1 cellular context compared by ENCODE assay signal in the genomic region with DNA sequence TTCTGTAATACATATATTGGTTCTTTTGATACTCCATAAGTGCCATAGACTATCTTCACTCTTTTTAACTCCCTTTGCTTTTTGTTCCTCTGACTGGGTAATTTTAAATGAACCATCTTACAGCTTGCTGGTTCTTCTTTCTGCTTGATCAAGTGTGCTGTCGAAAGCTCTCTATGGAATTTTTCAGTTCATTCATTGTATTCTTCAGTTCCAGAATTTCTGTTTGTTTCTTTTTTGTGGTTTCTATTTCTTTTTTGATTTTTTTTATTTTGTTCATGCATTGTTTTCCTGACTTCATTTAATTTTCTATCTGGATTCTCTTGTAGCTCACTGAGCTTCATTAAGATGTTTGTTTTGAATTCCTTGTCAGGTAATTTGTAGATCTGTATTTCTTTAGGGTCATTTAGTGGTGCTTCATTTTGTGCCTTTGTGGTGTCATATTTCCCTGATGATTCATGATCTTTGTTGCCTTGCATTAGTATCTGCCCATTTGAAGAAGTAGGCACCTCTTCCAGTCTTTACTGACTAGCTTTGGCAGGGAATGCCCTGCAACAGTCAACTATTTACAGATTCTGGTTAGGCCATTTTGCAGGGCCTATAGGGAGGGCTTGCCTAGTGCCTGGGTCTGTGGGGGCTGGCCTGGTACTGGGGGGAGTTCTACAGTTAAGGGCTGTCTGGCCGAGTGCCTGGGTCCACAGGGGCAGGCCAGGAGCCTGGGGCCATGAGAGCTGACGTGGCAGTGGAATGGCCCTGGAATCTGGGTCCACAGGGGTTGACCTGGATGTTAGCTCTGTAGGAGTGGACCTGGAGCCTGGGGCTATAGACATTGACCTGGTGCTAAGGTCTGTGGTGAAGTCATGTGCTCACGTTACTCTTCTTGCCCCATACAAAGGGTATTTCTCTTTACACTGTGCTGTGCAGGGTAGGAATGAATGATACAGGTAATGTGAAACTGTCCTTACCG.
TF ChIP-seq lines count a peak whose summit lies in the region.

No MANE protein-coding gene starts in this region.

TF ChIP-seq in K562, 482 proteins besides CTCF, POLR2A, EP300 and RAD21 (continued from another document):
- TF ChIP-seq, protein P1, sequence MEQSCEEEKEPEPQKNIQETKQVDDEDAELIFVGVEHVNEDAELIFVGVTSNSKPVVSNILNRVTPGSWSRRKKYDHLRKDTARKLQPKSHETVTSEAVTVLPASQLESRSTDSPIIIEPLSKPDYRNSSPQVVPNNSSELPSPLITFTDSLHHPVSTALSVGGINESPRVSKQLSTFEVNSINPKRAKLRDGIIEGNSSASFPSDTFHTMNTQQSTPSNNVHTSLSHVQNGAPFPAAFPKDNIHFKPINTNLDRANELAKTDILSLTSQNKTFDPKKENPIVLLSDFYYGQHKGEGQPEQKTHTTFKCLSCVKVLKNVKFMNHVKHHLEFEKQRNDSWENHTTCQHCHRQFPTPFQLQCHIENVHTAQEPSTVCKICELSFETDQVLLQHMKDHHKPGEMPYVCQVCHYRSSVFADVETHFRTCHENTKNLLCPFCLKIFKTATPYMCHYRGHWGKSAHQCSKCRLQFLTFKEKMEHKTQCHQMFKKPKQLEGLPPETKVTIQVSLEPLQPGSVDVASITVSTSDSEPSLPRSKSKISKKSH (CRISPR knock-in tag; IDR thresholded peaks at IDR 0.05) = 0 out of 2 replicates have a peak, but pooled peaks have one; percentile 75
- no peak for TF ChIP-seq PRMT5 (CRISPR knock-in tag; IDR thresholded peaks at IDR 0.05)
- no peak for TF ChIP-seq YY1 (IDR thresholded peaks at IDR 0.05; ENCODE audit: borderline replicate concordance in 1 of 3, control insufficient read depth in 1 of 3, extremely low read depth in 1 of 3, insufficient read depth in 3 of 3, insufficient read length in 1 of 3, insufficient replicate concordance in 2 of 3, low read depth in 1 of 3, low read length in 2 of 3)
- no peak for TF ChIP-seq ZBTB17 (CRISPR knock-in tag; IDR thresholded peaks at IDR 0.05)
- TF ChIP-seq, protein P2, sequence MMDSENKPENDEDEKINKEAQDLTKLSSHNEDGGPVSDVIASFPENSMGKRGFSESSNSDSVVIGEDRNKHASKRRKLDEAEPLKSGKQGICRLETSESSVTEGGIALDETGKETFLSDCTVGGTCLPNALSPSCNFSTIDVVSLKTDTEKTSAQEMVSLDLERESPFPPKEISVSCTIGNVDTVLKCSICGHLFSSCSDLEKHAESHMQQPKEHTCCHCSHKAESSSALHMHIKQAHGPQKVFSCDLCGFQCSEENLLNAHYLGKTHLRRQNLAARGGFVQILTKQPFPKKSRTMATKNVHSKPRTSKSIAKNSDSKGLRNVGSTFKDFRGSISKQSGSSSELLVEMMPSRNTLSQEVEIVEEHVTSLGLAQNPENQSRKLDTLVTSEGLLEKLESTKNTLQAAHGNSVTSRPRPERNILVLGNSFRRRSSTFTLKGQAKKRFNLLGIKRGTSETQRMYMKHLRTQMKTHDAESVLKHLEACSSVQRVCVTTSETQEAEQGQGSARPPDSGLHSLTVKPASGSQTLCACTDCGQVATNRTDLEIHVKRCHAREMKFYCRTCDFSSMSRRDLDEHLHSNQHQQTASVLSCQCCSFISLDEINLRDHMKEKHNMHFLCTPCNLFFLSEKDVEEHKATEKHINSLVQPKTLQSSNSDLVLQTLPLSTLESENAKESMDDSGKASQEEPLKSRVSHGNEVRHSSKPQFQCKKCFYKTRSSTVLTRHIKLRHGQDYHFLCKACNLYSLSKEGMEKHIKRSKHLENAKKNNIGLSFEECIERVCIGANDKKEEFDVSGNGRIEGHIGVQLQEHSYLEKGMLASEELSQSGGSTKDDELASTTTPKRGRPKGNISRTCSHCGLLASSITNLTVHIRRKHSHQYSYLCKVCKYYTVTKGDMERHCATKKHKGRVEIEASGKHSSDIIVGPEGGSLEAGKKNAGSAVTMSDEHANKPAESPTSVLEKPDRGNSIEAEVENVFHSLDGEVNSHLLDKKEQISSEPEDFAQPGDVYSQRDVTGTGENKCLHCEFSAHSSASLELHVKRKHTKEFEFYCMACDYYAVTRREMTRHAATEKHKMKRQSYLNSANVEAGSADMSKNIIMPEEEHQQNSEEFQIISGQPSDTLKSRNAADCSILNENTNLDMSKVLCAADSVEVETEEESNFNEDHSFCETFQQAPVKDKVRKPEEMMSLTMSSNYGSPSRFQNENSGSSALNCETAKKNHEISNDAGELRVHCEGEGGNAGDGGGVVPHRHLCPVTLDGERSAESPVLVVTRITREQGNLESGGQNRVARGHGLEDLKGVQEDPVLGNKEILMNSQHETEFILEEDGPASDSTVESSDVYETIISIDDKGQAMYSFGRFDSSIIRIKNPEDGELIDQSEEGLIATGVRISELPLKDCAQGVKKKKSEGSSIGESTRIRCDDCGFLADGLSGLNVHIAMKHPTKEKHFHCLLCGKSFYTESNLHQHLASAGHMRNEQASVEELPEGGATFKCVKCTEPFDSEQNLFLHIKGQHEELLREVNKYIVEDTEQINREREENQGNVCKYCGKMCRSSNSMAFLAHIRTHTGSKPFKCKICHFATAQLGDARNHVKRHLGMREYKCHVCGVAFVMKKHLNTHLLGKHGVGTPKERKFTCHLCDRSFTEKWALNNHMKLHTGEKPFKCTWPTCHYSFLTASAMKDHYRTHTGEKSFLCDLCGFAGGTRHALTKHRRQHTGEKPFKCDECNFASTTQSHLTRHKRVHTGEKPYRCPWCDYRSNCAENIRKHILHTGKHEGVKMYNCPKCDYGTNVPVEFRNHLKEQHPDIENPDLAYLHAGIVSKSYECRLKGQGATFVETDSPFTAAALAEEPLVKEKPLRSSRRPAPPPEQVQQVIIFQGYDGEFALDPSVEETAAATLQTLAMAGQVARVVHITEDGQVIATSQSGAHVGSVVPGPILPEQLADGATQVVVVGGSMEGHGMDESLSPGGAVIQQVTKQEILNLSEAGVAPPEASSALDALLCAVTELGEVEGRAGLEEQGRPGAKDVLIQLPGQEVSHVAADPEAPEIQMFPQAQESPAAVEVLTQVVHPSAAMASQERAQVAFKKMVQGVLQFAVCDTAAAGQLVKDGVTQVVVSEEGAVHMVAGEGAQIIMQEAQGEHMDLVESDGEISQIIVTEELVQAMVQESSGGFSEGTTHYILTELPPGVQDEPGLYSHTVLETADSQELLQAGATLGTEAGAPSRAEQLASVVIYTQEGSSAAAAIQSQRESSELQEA (IDR thresholded peaks at IDR 0.05; ENCODE audit: low read depth) = no peak
- TF ChIP-seq ZEB2 (IDR thresholded peaks at IDR 0.05) = 0 out of 2 replicates have a peak, but pooled peaks have one; percentile 38
- TF ChIP-seq TCFL5 (CRISPR knock-in tag; conservative IDR thresholded peaks at IDR 0.05) = no peak
- peak; percentile 34; the same call in 1 of the 2 replicates for TF ChIP-seq EHMT2 (IDR thresholded peaks at IDR 0.05)
- TF ChIP-seq ZNF232 (CRISPR knock-in tag; IDR thresholded peaks at IDR 0.05) = no peak
- no peak for TF ChIP-seq NUFIP1 (IDR thresholded peaks at IDR 0.05; ENCODE audit: partially characterized antibody)
- TF ChIP-seq TSC22D4 (tag; IDR thresholded peaks at IDR 0.05) = no peak
- TF ChIP-seq RBM17 (IDR thresholded peaks at IDR 0.05; ENCODE audit: borderline replicate concordance, low read depth, low read length) = no peak
- TF ChIP-seq, protein P3, sequence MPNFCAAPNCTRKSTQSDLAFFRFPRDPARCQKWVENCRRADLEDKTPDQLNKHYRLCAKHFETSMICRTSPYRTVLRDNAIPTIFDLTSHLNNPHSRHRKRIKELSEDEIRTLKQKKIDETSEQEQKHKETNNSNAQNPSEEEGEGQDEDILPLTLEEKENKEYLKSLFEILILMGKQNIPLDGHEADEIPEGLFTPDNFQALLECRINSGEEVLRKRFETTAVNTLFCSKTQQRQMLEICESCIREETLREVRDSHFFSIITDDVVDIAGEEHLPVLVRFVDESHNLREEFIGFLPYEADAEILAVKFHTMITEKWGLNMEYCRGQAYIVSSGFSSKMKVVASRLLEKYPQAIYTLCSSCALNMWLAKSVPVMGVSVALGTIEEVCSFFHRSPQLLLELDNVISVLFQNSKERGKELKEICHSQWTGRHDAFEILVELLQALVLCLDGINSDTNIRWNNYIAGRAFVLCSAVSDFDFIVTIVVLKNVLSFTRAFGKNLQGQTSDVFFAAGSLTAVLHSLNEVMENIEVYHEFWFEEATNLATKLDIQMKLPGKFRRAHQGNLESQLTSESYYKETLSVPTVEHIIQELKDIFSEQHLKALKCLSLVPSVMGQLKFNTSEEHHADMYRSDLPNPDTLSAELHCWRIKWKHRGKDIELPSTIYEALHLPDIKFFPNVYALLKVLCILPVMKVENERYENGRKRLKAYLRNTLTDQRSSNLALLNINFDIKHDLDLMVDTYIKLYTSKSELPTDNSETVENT (CRISPR knock-in tag; IDR thresholded peaks at IDR 0.05) = no peak
- TF ChIP-seq RBM22 (IDR thresholded peaks at IDR 0.05; ENCODE audit: low read depth, low read length, poor library complexity, severe bottlenecking) = no peak
- TF ChIP-seq MTA2 (IDR thresholded peaks at IDR 0.05; ENCODE audit: low read depth) = no peak
- TF ChIP-seq ZNF174 (CRISPR knock-in tag; IDR thresholded peaks at IDR 0.05) = no peak
- 0 out of 2 replicates have a peak, but pooled peaks have one; percentile 41 for TF ChIP-seq CBX5 (IDR thresholded peaks at IDR 0.05; ENCODE audit: borderline replicate concordance, low read depth)
